ENCODE assay signal across 24 cellular contexts in genomic region chr2:31378389-31378788, GRCh38. TPM values are rescaled to one million over a fixed set of nuclear protein-coding genes. Genes with fewer than 3 reads are reported as not detected.
"Had no signal": no experiment of that assay in that cellular context is flagged by ENCODE, and none has a peak within 500 bp of the region (broad histone marks: within the 10 kb centered on the region; RNA-seq: fewer than 3 reads in every experiment).

No MANE protein-coding gene starts in this region.

- H3K36me3 ChIP-seq: left lung, transverse colon had no signal

- H3K4me3 Mint-ChIP-seq: activated CD4-positive, alpha-beta memory T cell treated with anti-CD3 and anti-CD28 coated beads, Interleukin-2, amount 10 ng/mL, durations not matched to agents 7 days and 5 days; activated CD4-positive, alpha-beta T cell treated with anti-CD3 and anti-CD28 coated beads, Interleukin-2, amount 10 ng/mL, durations not matched to agents 24 days and 14 days; activated naive CD4-positive, alpha-beta T cell treated with anti-CD3 and anti-CD28 coated beads, Interleukin-2, amount 10 ng/mL, durations not matched to agents 7 days and 5 days; memory B cell; nephron; stimulated activated naive B cell treated with anti-CD40 and anti-IgM and Interleukin-4, amounts not matched to agents 10 μg/mL and 1 μg/mL and 100 μg/mL, for 72 hours; T-cell; T-helper 2 cell treated with Interferon-gamma antibody and Interleukin-4, amounts not matched to agents 5 μg/mL and 100 μg/mL, for 36 hours had no signal

- H3K79me2 ChIP-seq: parathyroid adenoma had no signal

- H3K27ac ChIP-seq: left lung, parathyroid adenoma, transverse colon, VCaP had no signal

- FAIRE-seq: frontal cortex, urothelium cell line had no signal

- DNase-seq: activated CD4-positive, alpha-beta memory T cell treated with anti-CD3 and anti-CD28 coated beads, Interleukin-2, amount 10 ng/mL, durations not matched to agents 7 days and 5 days; activated effector memory CD4-positive, alpha-beta T cell treated with anti-CD3 and anti-CD28 coated beads, Interleukin-2, amount 50 U/mL, for 16 hours; activated naive CD4-positive, alpha-beta T cell treated with anti-CD3 and anti-CD28 coated beads, Interleukin-2, amount 10 ng/mL, durations not matched to agents 7 days and 5 days; amygdala; dermis blood vessel endothelial cell; effector CD8-positive, alpha-beta T cell; left lung; stimulated activated CD4-positive, alpha-beta T cell treated with anti-CD3 and anti-CD28 coated beads, Interleukin-15, amount 100 ng/mL, for 24 hours; stimulated activated naive B cell treated with anti-CD40 and anti-IgM and Interleukin-4, amounts not matched to agents 10 μg/mL and 1 μg/mL and 100 μg/mL, for 72 hours; T-cell; transverse colon had no signal

- ATAC-seq: activated CD4-positive, CD25-positive, alpha-beta regulatory T cell treated with anti-CD3 and anti-CD28 coated beads, Interleukin-2, amount 50 U/mL, for 24 hours; left lung; sciatic nerve; stimulated activated naive B cell treated with anti-CD40 and anti-IgM and Interleukin-4, amounts not matched to agents 10 μg/mL and 1 μg/mL and 100 μg/mL, for 72 hours; T-cell had no signal

- H3K36me3 Mint-ChIP-seq: memory B cell; stimulated activated naive B cell treated with anti-CD40 and anti-IgM and Interleukin-4, amounts not matched to agents 10 μg/mL and 1 μg/mL and 100 μg/mL, for 72 hours; T-cell had no signal

- H3K4me1 Mint-ChIP-seq: memory B cell; nephron; stimulated activated naive B cell treated with anti-CD40 and anti-IgM and Interleukin-4, amounts not matched to agents 10 μg/mL and 1 μg/mL and 100 μg/mL, for 72 hours had no signal

- H3K9me3 ChIP-seq: left lung, transverse colon had no signal

- H3K27me3 ChIP-seq: left lung, transverse colon had no signal

- H3K9ac ChIP-seq: parathyroid adenoma had no signal

- H3K27me3 Mint-ChIP-seq: activated CD4-positive, alpha-beta memory T cell treated with anti-CD3 and anti-CD28 coated beads, Interleukin-2, amount 10 ng/mL, durations not matched to agents 7 days and 5 days; T-cell had no signal

- H3K27ac Mint-ChIP-seq: activated CD4-positive, alpha-beta memory T cell treated with anti-CD3 and anti-CD28 coated beads, Interleukin-2, amount 10 ng/mL, durations not matched to agents 7 days and 5 days; activated CD4-positive, alpha-beta T cell treated with anti-CD3 and anti-CD28 coated beads, Interleukin-2, amount 10 ng/mL, durations not matched to agents 24 days and 14 days; activated naive CD4-positive, alpha-beta T cell treated with anti-CD3 and anti-CD28 coated beads, Interleukin-2, amount 10 ng/mL, durations not matched to agents 7 days and 5 days; nephron; T-cell; T-helper 2 cell treated with Interferon-gamma antibody and Interleukin-4, amounts not matched to agents 5 μg/mL and 100 μg/mL, for 36 hours had no signal

- H2AFZ ChIP-seq: parathyroid adenoma had no signal

- H3K4me3 ChIP-seq: left lung, smooth muscle cell, transverse colon had no signal

- H3K4me2 ChIP-seq: smooth muscle cell had no signal

- H3K9me3 Mint-ChIP-seq: activated CD4-positive, alpha-beta memory T cell treated with anti-CD3 and anti-CD28 coated beads, Interleukin-2, amount 10 ng/mL, durations not matched to agents 7 days and 5 days; activated CD4-positive, alpha-beta T cell treated with anti-CD3 and anti-CD28 coated beads, Interleukin-2, amount 10 ng/mL, durations not matched to agents 24 days and 14 days; nephron; stimulated activated naive B cell treated with anti-CD40 and anti-IgM and Interleukin-4, amounts not matched to agents 10 μg/mL and 1 μg/mL and 100 μg/mL, for 72 hours; T-helper 2 cell treated with Interferon-gamma antibody and Interleukin-4, amounts not matched to agents 5 μg/mL and 100 μg/mL, for 36 hours had no signal

- H3K4me1 ChIP-seq: left lung, parathyroid adenoma, transverse colon had no signal

RNA-seq across cellular contexts. Expression of gene XDH, which starts 36.2 kb away (rescaled TPM):
- total RNA-seq: activated CD4-positive, alpha-beta T cell treated with anti-CD3 and anti-CD28 coated beads, Interleukin-2, amount 10 ng/mL, durations not matched to agents 24 days and 14 days; dermis blood vessel endothelial cell; frontal cortex; pulmonary artery endothelial cell; temporal lobe had no signal
